8 cellular contexts compared by ENCODE assay signal in genomic region chr11:73142128-73142377, GRCh38. TPM values are rescaled to one million over a fixed set of nuclear protein-coding genes. Genes with fewer than 3 reads are reported as not detected.
A peak's percentile ranks its signal among the peaks of the same experiment; 100 is the strongest.
DNase-seq lines count a peak whose midpoint lies in the region; ATAC-seq and TF ChIP-seq lines count a peak whose summit lies in the region.

TSS of gene FCHSD2 (minus strand) at chr11:73142318. CDS start at chr11:73141877, 441 bp downstream.

- H4K20me1 ChIP-seq in DOHH2 (ENCODE audit: control insufficient read depth, insufficient read depth, low read depth, low read length) = no peaks in the 10 kb centered on the region

- no peak for TF ChIP-seq CTCF in DOHH2 (IDR thresholded peaks at IDR 0.05; ENCODE audit: low read depth, low read length, poor library complexity, severe bottlenecking)
- no peak for TF ChIP-seq CTCF in endodermal cell (conservative IDR thresholded peaks at IDR 0.05)

- no peaks in the 10 kb centered on the region for H3K9me2 ChIP-seq in DOHH2 (replicated peaks; ENCODE audit: control insufficient read depth, low read length)

- H3K9me3 ChIP-seq in DOHH2 (ENCODE audit: control insufficient read depth, insufficient read depth, low read length) (no peaks in the 10 kb centered on the region), NT2/D1 (ENCODE audit: insufficient read depth, low read length) (no peaks in the 10 kb centered on the region), endodermal cell (ENCODE audit: control insufficient read depth, low read length) (no peaks in the 10 kb centered on the region)
- H3K9me3 ChIP-seq in naive thymus-derived CD4-positive, alpha-beta T cell (ENCODE audit: control insufficient read depth in 2 of 3, low read length in 3 of 3) = no peaks in the 10 kb centered on the region

- no peaks in the 10 kb centered on the region for H3K27me3 ChIP-seq in DOHH2 (ENCODE audit: control insufficient read depth, low read length)
- H3K27me3 ChIP-seq in NT2/D1 (ENCODE audit: insufficient read depth, insufficient read length) = no peaks in the 10 kb centered on the region
- peaks cover 9% of the 10 kb centered on the region for H3K27me3 ChIP-seq in endodermal cell (ENCODE audit: control insufficient read depth, insufficient read depth, low read length, poor library complexity, severe bottlenecking)
- H3K27me3 ChIP-seq in naive thymus-derived CD4-positive, alpha-beta T cell (ENCODE audit: control insufficient read depth in 2 of 2, insufficient read depth in 2 of 2, low read length in 2 of 2) = no peaks in the 10 kb centered on the region

- CTCF ChIA-PET in naive thymus-derived CD4-positive, alpha-beta T cell (lab: Charles Lee) = interaction anchor here (0.6 to 3.3 kb wide), 6 partner anchors 10 to 311 kb away, joined by 3 to 22 read pairs (median 4); no protein-coding TSS in a partner anchor

- 0% methylated on average over 1 to 31 of the region's 35 CpGs for WGBS in endodermal cell (ENCODE audit: insufficient coverage in 1 of 2, insufficient read length in 1 of 2), 2 experiments

- no peaks in the 10 kb centered on the region for H3K9me3 Mint-ChIP-seq in endodermal cell
- peaks cover 0 to 5% (median 0%) of the 10 kb centered on the region in 11 donors for H3K9me3 Mint-ChIP-seq in naive thymus-derived CD4-positive, alpha-beta T cell

- peak within 1 kb of the TSS; percentile 92 for H3K4me3 ChIP-seq in DOHH2 (ENCODE audit: low read length)
- peak within 1 kb of the TSS; percentile 77 for H3K4me3 ChIP-seq in NT2/D1 (ENCODE audit: insufficient read length, low read depth)
- H3K4me3 ChIP-seq in endodermal cell (ENCODE audit: low read length) = peak within 1 kb of the TSS; percentile 84
- peak within 1 kb of the TSS; percentile 87 for H3K4me3 ChIP-seq in naive thymus-derived CD4-positive, alpha-beta T cell (ENCODE audit: low read length)

- peak within 1 kb of the TSS; percentile 87 for H3K27ac Mint-ChIP-seq in endodermal cell
- H3K27ac Mint-ChIP-seq in naive thymus-derived CD4-positive, alpha-beta T cell = peak within 1 kb of the TSS; percentile 90 to 99 (median 97)

- H3K27ac ChIP-seq in DOHH2 (ENCODE audit: low read depth, low read length) (peak within 1 kb of the TSS; percentile 98), endodermal cell (ENCODE audit: low read depth, low read length) (peak within 1 kb of the TSS; percentile 85)
- peak within 1 kb of the TSS; percentile 99 for H3K27ac ChIP-seq in naive thymus-derived CD4-positive, alpha-beta T cell (ENCODE audit: low read depth, low read length)

- peaks cover 15% of the 10 kb centered on the region for H3F3A ChIP-seq in DOHH2 (ENCODE audit: control insufficient read depth, insufficient read depth)

- H3K4me2 ChIP-seq in DOHH2 (ENCODE audit: low read length) = peak within 1 kb of the TSS; percentile 87

- H3K36me3 Mint-ChIP-seq in endodermal cell (ENCODE audit: low read depth) = peaks cover 11% of the 10 kb centered on the region
- peaks cover 0 to 19% (median 0%) of the 10 kb centered on the region in 5 donors for H3K36me3 Mint-ChIP-seq in naive thymus-derived CD4-positive, alpha-beta T cell

- H3K4me1 Mint-ChIP-seq in endodermal cell = peaks cover 17% of the 10 kb centered on the region
- H3K4me1 Mint-ChIP-seq in naive thymus-derived CD4-positive, alpha-beta T cell = peaks cover 22 to 60% (median 49%) of the 10 kb centered on the region in 7 donors

- peak within 1 kb of the TSS; percentile 87 for H3K9ac ChIP-seq in NT2/D1 (ENCODE audit: insufficient read length, low read depth)
- peak within 1 kb of the TSS; percentile 38 for H3K9ac ChIP-seq in endodermal cell (ENCODE audit: extremely low read depth, low read length, poor library complexity, severe bottlenecking)

- DNase-seq in NT2/D1 (ENCODE audit: low read depth, low spot score) = no peak
- no peak for DNase-seq in endodermal cell
- DNase-seq in naive thymus-derived CD4-positive, alpha-beta T cell = no peak
- no peak for DNase-seq in NCI-H69 (lab: John Stamatoyannopoulos, UW)
- DNase-seq in NCI-H774 (lab: John Stamatoyannopoulos, UW) = no peak
- DNase-seq in GM19238 (ENCODE audit: insufficient read length, low spot score) = no peak

- peak within 1 kb of the TSS; percentile 79 for H3K4me3 Mint-ChIP-seq in endodermal cell
- H3K4me3 Mint-ChIP-seq in naive thymus-derived CD4-positive, alpha-beta T cell = peak within 1 kb of the TSS; percentile 83 to 97 (median 96)

- intact Hi-C loops in naive thymus-derived CD4-positive, alpha-beta T cell (cut with micrococcal nuclease) = loop anchor here (1.0 to 5.0 kb wide), 17 partner anchors 11 to 1805 kb away; partner anchors contain the start of genes ATG16L2 (in 2 of the 2), FAM168A (in 2 of the 2), POLD3 (in 1 of the 2) and RELT (in 1 of the 2)

- H3K4me1 ChIP-seq in DOHH2 (ENCODE audit: control insufficient read depth, low read length) = peaks cover 68% of the 10 kb centered on the region
- H3K4me1 ChIP-seq in NT2/D1 (ENCODE audit: insufficient read depth, insufficient read length) = peaks cover 2% of the 10 kb centered on the region
- H3K4me1 ChIP-seq in endodermal cell (ENCODE audit: control insufficient read depth, insufficient read depth, low read length) = no peaks in the 10 kb centered on the region
- H3K4me1 ChIP-seq in naive thymus-derived CD4-positive, alpha-beta T cell (ENCODE audit: control insufficient read depth in 2 of 2, insufficient read depth in 2 of 2, low read length in 2 of 2) = peaks cover 25 to 26% of the 10 kb centered on the region in 2 donors

- H3K27me3 Mint-ChIP-seq in endodermal cell (ENCODE audit: insufficient read depth) = peaks cover 15% of the 10 kb centered on the region
- H3K27me3 Mint-ChIP-seq in naive thymus-derived CD4-positive, alpha-beta T cell = no peaks in the 10 kb centered on the region

- POLR2A ChIA-PET in naive thymus-derived CD4-positive, alpha-beta T cell (lab: Charles Lee) = interaction anchor here (0.6 to 3.0 kb wide), 14 partner anchors 11 to 607 kb away, joined by 3 to 28 read pairs (median 4); partner anchors contain the start of genes ATG16L2 and STARD10

- H3K36me3 ChIP-seq in DOHH2 (ENCODE audit: control insufficient read depth, low read length) = peaks cover 48% of the 10 kb centered on the region
- no peaks in the 10 kb centered on the region for H3K36me3 ChIP-seq in NT2/D1 (ENCODE audit: insufficient read depth, insufficient read length, low read length)
- H3K36me3 ChIP-seq in endodermal cell (ENCODE audit: control insufficient read depth, insufficient read depth, low read length) = peaks cover 8% of the 10 kb centered on the region
- H3K36me3 ChIP-seq in naive thymus-derived CD4-positive, alpha-beta T cell (ENCODE audit: control insufficient read depth in 2 of 3, insufficient read depth in 3 of 3, low read length in 3 of 3) = peaks cover 0 to 7% (median 0%) of the 10 kb centered on the region in 3 experiments

- peak; percentile 42 for ATAC-seq in naive thymus-derived CD4-positive, alpha-beta T cell
- no peak for ATAC-seq in HG03045 (IDR thresholded peaks at IDR 0.05; ENCODE audit: unreplicated experiment)

- H3K79me2 ChIP-seq in DOHH2 (ENCODE audit: control insufficient read depth, low read length) = peaks cover 54% of the 10 kb centered on the region

RNA-seq across cellular contexts. Expression of gene FCHSD2, which starts in this region (rescaled TPM):
- total RNA-seq in endodermal cell = 10 to 100 TPM; 14.0 to 17.6 TPM
- 18.0 TPM for polyA plus RNA-seq in endodermal cell (2013, experiment 1 of 2)
- 19.5 TPM for polyA plus RNA-seq in endodermal cell (2013, experiment 2 of 2)
- 10 to 100 TPM; 48.3 to 69.9 (median 49.6) TPM for total RNA-seq in naive thymus-derived CD4-positive, alpha-beta T cell
- polyA plus RNA-seq in naive thymus-derived CD4-positive, alpha-beta T cell = 10 to 100 TPM; 18.3 to 20.2 TPM
